In genomic region chr13:34462843-34463242, GRCh38 we compare ENCODE assay signal across 15 cellular contexts.
A peak's percentile ranks its signal among the peaks of the same experiment; 100 is the strongest.
DNase-seq lines count a peak whose midpoint lies in the region; ATAC-seq and TF ChIP-seq lines count a peak whose summit lies in the region.
"Had no signal": no experiment of that assay in that cellular context is flagged by ENCODE, and none has a peak within 500 bp of the region (broad histone marks: within the 10 kb centered on the region; RNA-seq: fewer than 3 reads in every experiment).

No MANE protein-coding gene starts in this region.

- peaks cover 0 to 26% (median 9%) of the 10 kb centered on the region in 9 donors for H3K4me1 ChIP-seq in heart right ventricle

- no peaks in the 10 kb centered on the region for H3K36me3 ChIP-seq in heart right ventricle

- no peak overlapping the region for H3K27ac ChIP-seq in heart right ventricle
- H3K27ac ChIP-seq: dorsolateral prefrontal cortex had no signal

- intact Hi-C loops in heart right ventricle (cut with DNase I), result no loop called here
- intact Hi-C loops in head of caudate nucleus (cut with DNase I), result no loop called here

- H3K36me3 Mint-ChIP-seq in HFFc6 (ENCODE audit: low read depth), result no peaks in the 10 kb centered on the region
- H3K36me3 Mint-ChIP-seq: naive thymus-derived CD4-positive, alpha-beta T cell; stimulated activated naive B cell treated with anti-CD40 and anti-IgM and Interleukin-4, amounts not matched to agents 10 μg/mL and 1 μg/mL and 100 μg/mL, for 72 hours had no signal

- TF ChIP-seq CTCF in HFFc6 (IDR thresholded peaks at IDR 0.05) (no peak), heart right ventricle (IDR thresholded peaks at IDR 0.05) (no peak)

- DNase-seq in HFFc6 (peak; percentile 75), amniotic stem cell (lab: John Stamatoyannopoulos, UW) (peak; percentile 16), heart right ventricle (peak; percentile 12 to 30), stromal cell of bone marrow (ENCODE audit: low read depth) (peak; percentile 38), head of caudate nucleus (no peak), activated gamma-delta T cell treated with Interleukin-2 at 50 U/mL for 16 hours (no peak), Kasumi-1 (lab: John Stamatoyannopoulos, UW) (no peak)
- DNase-seq: activated naive CD4-positive, alpha-beta T cell treated with Interleukin-2 at 50 U/mL for 16 hours; DMS153; dorsolateral prefrontal cortex; naive thymus-derived CD4-positive, alpha-beta T cell; NCI-H1417; NCI-H774; stimulated activated naive B cell treated with anti-CD40 and anti-IgM and Interleukin-4, amounts not matched to agents 10 μg/mL and 1 μg/mL and 100 μg/mL, for 72 hours had no signal

- peak overlapping the region; percentile 48 for H3K4me3 Mint-ChIP-seq in HFFc6
- H3K4me3 Mint-ChIP-seq: naive thymus-derived CD4-positive, alpha-beta T cell; stimulated activated naive B cell treated with anti-CD40 and anti-IgM and Interleukin-4, amounts not matched to agents 10 μg/mL and 1 μg/mL and 100 μg/mL, for 72 hours had no signal

- no peaks in the 10 kb centered on the region for H3K27me3 Mint-ChIP-seq in HFFc6 (ENCODE audit: insufficient read depth)
- H3K27me3 Mint-ChIP-seq: stimulated activated naive B cell treated with anti-CD40 and anti-IgM and Interleukin-4, amounts not matched to agents 10 μg/mL and 1 μg/mL and 100 μg/mL, for 72 hours had no signal

- H3K9me3 ChIP-seq in heart right ventricle, result peaks cover 0 to 7% (median 0%) of the 10 kb centered on the region in 11 donors

- peaks cover 35% of the 10 kb centered on the region for H3K4me1 Mint-ChIP-seq in HFFc6 (ENCODE audit: low read depth)
- H3K4me1 Mint-ChIP-seq: naive thymus-derived CD4-positive, alpha-beta T cell; stimulated activated naive B cell treated with anti-CD40 and anti-IgM and Interleukin-4, amounts not matched to agents 10 μg/mL and 1 μg/mL and 100 μg/mL, for 72 hours had no signal

- no peaks in the 10 kb centered on the region for H3K9me3 Mint-ChIP-seq in HFFc6

- ATAC-seq in heart right ventricle (peak in 5 of 8 donors; percentile 40 to 74 (median 43)), GM19467 (IDR thresholded peaks at IDR 0.05; ENCODE audit: unreplicated experiment) (no peak)
- ATAC-seq: naive thymus-derived CD4-positive, alpha-beta T cell; stimulated activated naive B cell treated with anti-CD40 and anti-IgM and Interleukin-4, amounts not matched to agents 10 μg/mL and 1 μg/mL and 100 μg/mL, for 72 hours had no signal

- H3K4me3 ChIP-seq in heart right ventricle, result no peak overlapping the region
- H3K4me3 ChIP-seq: dorsolateral prefrontal cortex had no signal

- peak overlapping the region; percentile 90 for H3K27ac Mint-ChIP-seq in HFFc6
- H3K27ac Mint-ChIP-seq: naive thymus-derived CD4-positive, alpha-beta T cell; stimulated activated naive B cell treated with anti-CD40 and anti-IgM and Interleukin-4, amounts not matched to agents 10 μg/mL and 1 μg/mL and 100 μg/mL, for 72 hours had no signal

- WGBS in heart right ventricle, 2 donors, result 54 to 57% methylated on average over 4 of the region's 4 CpGs

- H3K27me3 ChIP-seq in heart right ventricle, result no peaks in the 10 kb centered on the region
- H3K27me3 ChIP-seq: dorsolateral prefrontal cortex had no signal

Comparison
In these comparisons a context has a peak if more than half of its experiments do, and no peak if none do; other contexts are left out.
1. DNase-seq: peak in HFFc6 (single experiment), amniotic stem cell (single experiment), heart right ventricle (2 of 2) and stromal cell of bone marrow (single experiment); none in head of caudate nucleus (0 of 42), activated gamma-delta T cell treated with Interleukin-2 at 50 U/mL for 16 hours (single experiment) and Kasumi-1 (0 of 2).